Comparison of ENCODE assay signal across 6 cellular contexts in genomic region chr16:66630561-66631260, GRCh38. TPM values are rescaled to one million over a fixed set of nuclear protein-coding genes. Genes with fewer than 3 reads are reported as not detected.
"Had no signal": no experiment of that assay in that cellular context is flagged by ENCODE, and none has a peak within 500 bp of the region (broad histone marks: within the 10 kb centered on the region; RNA-seq: fewer than 3 reads in every experiment).

No MANE protein-coding gene starts in this region.

RNA-seq across cellular contexts. Expression of gene CMTM2, which starts 51.4 kb away (rescaled TPM):
- total RNA-seq: GM23248, GM23338, H1, H4, H9, HFFc6 had no signal
- polyA plus RNA-seq: GM23248, GM23338, H1 had no signal
